Comparison of ENCODE assay signal across 8 cellular contexts in genomic region chr6:106325336-106326178, GRCh38. TPM values are rescaled to one million over a fixed set of nuclear protein-coding genes. Genes with fewer than 3 reads are reported as not detected.
DNase-seq lines count a peak whose midpoint lies in the region; ATAC-seq and TF ChIP-seq lines count a peak whose summit lies in the region.

ATG5 (minus strand) TSS chr6:106325760; CDS start chr6:106316208, 9,552 bp downstream.

- H3K79me2 ChIP-seq in SK-N-SH (ENCODE audit: insufficient read depth), result peaks cover 48% of the 10 kb centered on the region

- peak; percentile 94 for ATAC-seq in HG02571 (IDR thresholded peaks at IDR 0.05; ENCODE audit: unreplicated experiment)
- ATAC-seq in gastroesophageal sphincter, result peak; percentile 98

- CTCF ChIA-PET in SK-N-SH (lab: Yijun Ruan, JAX), result interaction anchor here (0.6 to 1.2 kb wide), 4 partner anchors 16 to 1186 kb away, joined by 3 to 5 read pairs (median 4); partner anchors contain the start of gene CRYBG1

- H3K4me3 ChIP-seq in SK-N-SH (ENCODE audit: low read depth in 2 of 2, low read length in 1 of 2) (peak within 1 kb of the TSS; percentile 93 to 94), gastroesophageal sphincter (peak within 1 kb of the TSS; percentile 82 to 87), neutrophil (ENCODE audit: low read depth in 1 of 2, low read length in 1 of 2) (peak within 1 kb of the TSS; percentile 84 to 92)

- POLR2A ChIA-PET in SK-N-SH (lab: Yijun Ruan, JAX), result interaction anchor here (1.2 kb wide), 2 partner anchors 14 to 21 kb away, joined by 3 to 5 read pairs; no protein-coding TSS in a partner anchor

- no peaks in the 10 kb centered on the region for H3K9me2 ChIP-seq in SK-N-SH

- H3F3A ChIP-seq in SK-N-SH (replicated peaks; ENCODE audit: insufficient read depth), result peaks cover 9% of the 10 kb centered on the region

- peak within 1 kb of the TSS; percentile 86 for H3K4me2 ChIP-seq in SK-N-SH

- H3K27ac ChIP-seq in SK-N-SH (ENCODE audit: low read depth in 2 of 2, low read length in 1 of 2) (peak within 1 kb of the TSS; percentile 92 to 94), gastroesophageal sphincter (peak within 1 kb of the TSS; percentile 62 to 94 (median 88)), neutrophil (peak within 1 kb of the TSS; percentile 93), substantia nigra (ENCODE audit: low read depth, low read length, poor library complexity, severe bottlenecking) (peak within 1 kb of the TSS; percentile 83)

- DNase-seq in GM04504 (ENCODE audit: low read depth) (peak; percentile 97), NCI-H1048 (lab: John Stamatoyannopoulos, UW) (peak; percentile 96), SK-N-SH (peak; percentile 98), substantia nigra (lab: John Stamatoyannopoulos, UW) (peak; percentile 87 to 99 (median 98))
- peak; percentile 100 for DNase-seq in activated naive CD4-positive, alpha-beta T cell treated with anti-CD3 and anti-CD28 coated beads, Interleukin-2, amount 50 U/mL, for 16 hours

- peak within 1 kb of the TSS; percentile 88 for H3K9ac ChIP-seq in SK-N-SH

- H4K20me1 ChIP-seq in SK-N-SH (ENCODE audit: insufficient read depth), result 0 out of 2 replicates have a peak, but pooled peaks cover 11% of the 10 kb centered on the region

- WGBS in SK-N-SH (ENCODE audit: low lambda C conversion rate), result 3% methylated on average over 40 of the region's 56 CpGs
- 0 to 2% methylated on average over 7 to 29 of the region's 56 CpGs for WGBS in gastroesophageal sphincter (ENCODE audit: low coverage in 1 of 2), 2 donors

- peak in 1 of 2 experiments; percentile 9; a peak in 1 of 4 replicates for TF ChIP-seq EP300 in SK-N-SH (IDR thresholded peaks at IDR 0.05; ENCODE audit: borderline replicate concordance in 1 of 2, low read depth in 1 of 2, low read length in 1 of 2)
- no peak for TF ChIP-seq EP300 in gastroesophageal sphincter (IDR thresholded peaks at IDR 0.05)

- no peaks in the 10 kb centered on the region for H3K27me3 ChIP-seq in SK-N-SH (ENCODE audit: insufficient read depth)
- H3K27me3 ChIP-seq in gastroesophageal sphincter, result peaks cover 16% of the 10 kb centered on the region
- H3K27me3 ChIP-seq in neutrophil, result peaks cover 25% of the 10 kb centered on the region

- no peak for TF ChIP-seq CTCF in SK-N-SH (IDR thresholded peaks at IDR 0.05)
- TF ChIP-seq CTCF in gastroesophageal sphincter (IDR thresholded peaks at IDR 0.05), result peak in 2 of 4 experiments; percentile 2 to 29
- peak; percentile 27 for TF ChIP-seq CTCF in neutrophil (IDR thresholded peaks at IDR 0.05)

- H3K9me3 ChIP-seq in SK-N-SH (no peaks in the 10 kb centered on the region), gastroesophageal sphincter (no peaks in the 10 kb centered on the region), neutrophil (no peaks in the 10 kb centered on the region)

- H3K36me3 ChIP-seq in SK-N-SH (replicated peaks in 1 of 2; ENCODE audit: control insufficient read depth in 1 of 2, insufficient read depth in 2 of 2, low read length in 1 of 2), result no peaks in the 10 kb centered on the region
- H3K36me3 ChIP-seq in gastroesophageal sphincter, result no peaks in the 10 kb centered on the region
- no peaks in the 10 kb centered on the region for H3K36me3 ChIP-seq in neutrophil

- peaks cover 0 to 9% of the 10 kb centered on the region in 2 experiments; a peak in 2 of 4 replicates for H3K4me1 ChIP-seq in SK-N-SH (ENCODE audit: control insufficient read depth in 1 of 2, insufficient read depth in 2 of 2, low read depth in 1 of 2, low read length in 1 of 2)
- peaks cover 0 to 25% (median 0%) of the 10 kb centered on the region in 3 donors for H3K4me1 ChIP-seq in gastroesophageal sphincter
- peaks cover 23 to 25% of the 10 kb centered on the region in 2 experiments for H3K4me1 ChIP-seq in neutrophil (ENCODE audit: control insufficient read depth in 1 of 2, insufficient read depth in 1 of 2, low read depth in 1 of 2, low read length in 1 of 2)

- TF ChIP-seq RAD21 in SK-N-SH (IDR thresholded peaks at IDR 0.05; ENCODE audit: low read length), result no peak

- peak within 1 kb of the TSS; percentile 96 for H2AFZ ChIP-seq in SK-N-SH (ENCODE audit: low read depth)

- TF ChIP-seq POLR2A in gastroesophageal sphincter (IDR thresholded peaks at IDR 0.05), result peak; percentile 60 to 79

TF ChIP-seq in SK-N-SH, 30 proteins besides CTCF, POLR2A, EP300 and RAD21 (continues in another document):
- TF ChIP-seq MXI1 (IDR thresholded peaks at IDR 0.05; ENCODE audit: low read depth, low read length) (peak; percentile 80), RXRA (IDR thresholded peaks at IDR 0.05; ENCODE audit: borderline replicate concordance, low read depth) (no peak), SMC3 (IDR thresholded peaks at IDR 0.05; ENCODE audit: low read depth, low read length) (no peak), USF1 (IDR thresholded peaks at IDR 0.05; ENCODE audit: borderline replicate concordance, low read depth) (peak; percentile 96), RFX5 (IDR thresholded peaks at IDR 0.05; ENCODE audit: low read length) (peak; percentile 17; the same call in 1 of the 2 replicates), ELF1 (IDR thresholded peaks at IDR 0.05) (peak; percentile 93), FOSL2 (IDR thresholded peaks at IDR 0.05; ENCODE audit: borderline replicate concordance, low read depth) (peak; percentile 38; the same call in 1 of the 2 replicates), YY1 (IDR thresholded peaks at IDR 0.05; ENCODE audit: low read depth) (peak; percentile 70; the same call in 1 of the 2 replicates), POLR2AphosphoS5 (IDR thresholded peaks at IDR 0.05; ENCODE audit: low read depth, low read length) (peak; percentile 88; the same call in 1 of the 2 replicates), FOXM1 (IDR thresholded peaks at IDR 0.05; ENCODE audit: low read depth) (0 out of 2 replicates have a peak, but pooled peaks have one; percentile 6), JUND (IDR thresholded peaks at IDR 0.05) (peak; percentile 31; the same call in 1 of the 2 replicates), NFIC (IDR thresholded peaks at IDR 0.05; ENCODE audit: borderline replicate concordance) (peak; percentile 77), GABPA (IDR thresholded peaks at IDR 0.05; ENCODE audit: low read depth) (peak; percentile 84), TEAD4 (IDR thresholded peaks at IDR 0.05; ENCODE audit: borderline replicate concordance, insufficient read depth) (no peak), TAF1 (IDR thresholded peaks at IDR 0.05; ENCODE audit: borderline replicate concordance, low read depth, low read length) (peak; percentile 69), NRF1 (IDR thresholded peaks at IDR 0.05; ENCODE audit: low read depth, low read length) (peak; percentile 80), CHD2 (IDR thresholded peaks at IDR 0.05; ENCODE audit: low read length, partially characterized antibody) (peak; percentile 74), TCF12 (IDR thresholded peaks at IDR 0.05) (no peak; the same call in 1 of the 2 replicates)
- TF ChIP-seq, protein P1, sequence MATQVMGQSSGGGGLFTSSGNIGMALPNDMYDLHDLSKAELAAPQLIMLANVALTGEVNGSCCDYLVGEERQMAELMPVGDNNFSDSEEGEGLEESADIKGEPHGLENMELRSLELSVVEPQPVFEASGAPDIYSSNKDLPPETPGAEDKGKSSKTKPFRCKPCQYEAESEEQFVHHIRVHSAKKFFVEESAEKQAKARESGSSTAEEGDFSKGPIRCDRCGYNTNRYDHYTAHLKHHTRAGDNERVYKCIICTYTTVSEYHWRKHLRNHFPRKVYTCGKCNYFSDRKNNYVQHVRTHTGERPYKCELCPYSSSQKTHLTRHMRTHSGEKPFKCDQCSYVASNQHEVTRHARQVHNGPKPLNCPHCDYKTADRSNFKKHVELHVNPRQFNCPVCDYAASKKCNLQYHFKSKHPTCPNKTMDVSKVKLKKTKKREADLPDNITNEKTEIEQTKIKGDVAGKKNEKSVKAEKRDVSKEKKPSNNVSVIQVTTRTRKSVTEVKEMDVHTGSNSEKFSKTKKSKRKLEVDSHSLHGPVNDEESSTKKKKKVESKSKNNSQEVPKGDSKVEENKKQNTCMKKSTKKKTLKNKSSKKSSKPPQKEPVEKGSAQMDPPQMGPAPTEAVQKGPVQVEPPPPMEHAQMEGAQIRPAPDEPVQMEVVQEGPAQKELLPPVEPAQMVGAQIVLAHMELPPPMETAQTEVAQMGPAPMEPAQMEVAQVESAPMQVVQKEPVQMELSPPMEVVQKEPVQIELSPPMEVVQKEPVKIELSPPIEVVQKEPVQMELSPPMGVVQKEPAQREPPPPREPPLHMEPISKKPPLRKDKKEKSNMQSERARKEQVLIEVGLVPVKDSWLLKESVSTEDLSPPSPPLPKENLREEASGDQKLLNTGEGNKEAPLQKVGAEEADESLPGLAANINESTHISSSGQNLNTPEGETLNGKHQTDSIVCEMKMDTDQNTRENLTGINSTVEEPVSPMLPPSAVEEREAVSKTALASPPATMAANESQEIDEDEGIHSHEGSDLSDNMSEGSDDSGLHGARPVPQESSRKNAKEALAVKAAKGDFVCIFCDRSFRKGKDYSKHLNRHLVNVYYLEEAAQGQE (IDR thresholded peaks at IDR 0.05; ENCODE audit: low read depth, low read length), result no peak
- TF ChIP-seq, protein P2, sequence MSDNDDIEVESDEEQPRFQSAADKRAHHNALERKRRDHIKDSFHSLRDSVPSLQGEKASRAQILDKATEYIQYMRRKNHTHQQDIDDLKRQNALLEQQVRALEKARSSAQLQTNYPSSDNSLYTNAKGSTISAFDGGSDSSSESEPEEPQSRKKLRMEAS (IDR thresholded peaks at IDR 0.05; ENCODE audit: low read depth), result peak; percentile 89
- TF ChIP-seq, protein P3, sequence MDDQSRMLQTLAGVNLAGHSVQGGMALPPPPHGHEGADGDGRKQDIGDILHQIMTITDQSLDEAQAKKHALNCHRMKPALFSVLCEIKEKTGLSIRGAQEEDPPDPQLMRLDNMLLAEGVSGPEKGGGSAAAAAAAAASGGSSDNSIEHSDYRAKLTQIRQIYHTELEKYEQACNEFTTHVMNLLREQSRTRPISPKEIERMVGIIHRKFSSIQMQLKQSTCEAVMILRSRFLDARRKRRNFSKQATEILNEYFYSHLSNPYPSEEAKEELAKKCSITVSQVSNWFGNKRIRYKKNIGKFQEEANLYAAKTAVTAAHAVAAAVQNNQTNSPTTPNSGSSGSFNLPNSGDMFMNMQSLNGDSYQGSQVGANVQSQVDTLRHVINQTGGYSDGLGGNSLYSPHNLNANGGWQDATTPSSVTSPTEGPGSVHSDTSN (IDR thresholded peaks at IDR 0.05), result no peak

RNA-seq across cellular contexts. Expression of gene ATG5, which starts in this region (rescaled TPM):
- 15.5 and 16.7 TPM in 2 replicates for polyA plus RNA-seq in SK-N-SH (2012; rRNA removed)
- polyA plus RNA-seq in SK-N-SH (2012; cell fraction: cytosol; rRNA removed), result 22.0 and 27.8 TPM in 2 replicates
- polyA plus RNA-seq in SK-N-SH (2012; cell fraction: nucleus; rRNA removed), result 8.9 and 15.9 TPM in 2 replicates
- 10 to 100 TPM; 26.1 to 43.3 (median 30.6) TPM for total RNA-seq in gastroesophageal sphincter

Comparison
In these comparisons a context has a peak if more than half of its experiments do, and no peak if none do; other contexts are left out.
1. Peak in every context shown above with its lines: DNase-seq, ATAC-seq, H3K4me3 ChIP-seq and H3K27ac ChIP-seq.